ENCODE assay signal across 8 cellular contexts in the genomic region with DNA sequence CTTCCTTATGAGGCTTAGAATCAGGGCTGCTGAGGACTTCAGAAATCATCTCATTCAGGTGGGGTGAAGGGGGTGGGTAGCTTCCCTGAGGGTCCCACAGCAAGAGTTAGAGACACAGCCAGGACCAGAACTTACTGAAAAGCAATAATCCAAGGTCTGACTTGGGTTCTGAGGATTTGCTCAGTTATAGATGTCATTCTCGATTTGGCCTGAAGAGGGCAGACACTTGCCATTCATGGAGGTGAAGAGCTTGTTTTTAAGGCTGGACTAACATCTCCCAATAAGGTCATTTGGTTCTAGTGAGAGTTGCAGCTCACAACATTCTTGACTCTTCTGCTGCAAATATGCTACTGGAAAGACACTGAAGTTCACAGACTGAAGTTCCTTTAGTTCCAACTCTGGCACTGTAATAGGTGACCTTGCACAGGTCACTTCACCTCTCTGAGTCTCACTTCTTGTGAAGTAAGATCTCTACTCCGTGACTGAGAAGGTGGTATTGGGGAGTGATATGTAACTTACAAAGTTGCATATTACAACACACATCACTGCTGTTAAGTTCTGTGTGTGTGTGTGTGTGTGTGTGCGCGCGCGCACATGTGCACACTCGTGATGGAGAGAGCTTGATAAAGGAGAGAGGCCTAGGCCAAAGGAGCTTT.
DNase-seq lines count a peak whose midpoint lies in the region; ATAC-seq and TF ChIP-seq lines count a peak whose summit lies in the region.

No MANE protein-coding gene starts in this region.

- DNase-seq in AG09319 (ENCODE audit: extremely low read depth, low read depth) (peak; percentile 66), MV-4-11 (lab: John Stamatoyannopoulos, UW) (peak; percentile 50), SKM-1 (lab: John Stamatoyannopoulos, UW; ENCODE audit: unreplicated experiment) (peak; percentile 34), epithelial cell of proximal tubule (ENCODE audit: low read depth) (peak; percentile 64), myocyte (ENCODE audit: low read depth) (peak; percentile 82)

- H3K36me3 Mint-ChIP-seq in stimulated activated memory B cell treated with anti-CD40 and anti-IgM and Interleukin-4, amounts not matched to agents 10 μg/mL and 1 μg/mL and 100 μg/mL, for 72 hours, result no peaks in the 10 kb centered on the region

- no peak overlapping the region for H3K4me3 ChIP-seq in epithelial cell of proximal tubule (ENCODE audit: low read depth, low read length)

- no peak overlapping the region for H3K27ac Mint-ChIP-seq in stimulated activated memory B cell treated with anti-CD40 and anti-IgM and Interleukin-4, amounts not matched to agents 10 μg/mL and 1 μg/mL and 100 μg/mL, for 72 hours

- peak; percentile 75 for TF ChIP-seq CTCF in AG09319 (IDR thresholded peaks at IDR 0.05; ENCODE audit: low read depth, low read length)
- peak; percentile 87 for TF ChIP-seq CTCF in GM12873 (IDR thresholded peaks at IDR 0.05; ENCODE audit: insufficient read depth, low read depth, low read length, missing control alignments)
- TF ChIP-seq CTCF in epithelial cell of proximal tubule (conservative IDR thresholded peaks at IDR 0.05; ENCODE audit: low read depth, low read length), result peak; percentile 84

- peak; percentile 64 for ATAC-seq in HG02571 (IDR thresholded peaks at IDR 0.05; ENCODE audit: unreplicated experiment)
- ATAC-seq in stimulated activated memory B cell treated with anti-CD40 and anti-IgM and Interleukin-4, amounts not matched to agents 10 μg/mL and 1 μg/mL and 100 μg/mL, for 72 hours, result no peak

- peaks cover 7% of the 10 kb centered on the region for H3K4me1 Mint-ChIP-seq in stimulated activated memory B cell treated with anti-CD40 and anti-IgM and Interleukin-4, amounts not matched to agents 10 μg/mL and 1 μg/mL and 100 μg/mL, for 72 hours

- no peaks in the 10 kb centered on the region for H3K9me3 Mint-ChIP-seq in stimulated activated memory B cell treated with anti-CD40 and anti-IgM and Interleukin-4, amounts not matched to agents 10 μg/mL and 1 μg/mL and 100 μg/mL, for 72 hours

- no peak overlapping the region for H3K4me3 Mint-ChIP-seq in stimulated activated memory B cell treated with anti-CD40 and anti-IgM and Interleukin-4, amounts not matched to agents 10 μg/mL and 1 μg/mL and 100 μg/mL, for 72 hours

- peaks cover 13% of the 10 kb centered on the region for H3K27me3 Mint-ChIP-seq in stimulated activated memory B cell treated with anti-CD40 and anti-IgM and Interleukin-4, amounts not matched to agents 10 μg/mL and 1 μg/mL and 100 μg/mL, for 72 hours
